8 cellular contexts compared by ENCODE assay signal in genomic region chr4:123856689-123857545, GRCh38.
DNase-seq lines count a peak whose midpoint lies in the region; ATAC-seq and TF ChIP-seq lines count a peak whose summit lies in the region.

No MANE protein-coding gene starts in this region.

- no peak overlapping the region for H2BK5ac ChIP-seq in mesenchymal stem cell (ENCODE audit: low read depth, low read length, poor library complexity, severe bottlenecking)

- H2BK15ac ChIP-seq in mesenchymal stem cell (ENCODE audit: low read depth, poor library complexity, severe bottlenecking): no peak overlapping the region

- peak overlapping the region; percentile 71 for H3K9ac ChIP-seq in mesenchymal stem cell (ENCODE audit: low read length)

- intact Hi-C loops in A673 (cut with micrococcal nuclease; ENCODE audit: unreplicated experiment): loop anchor here (5.0 kb wide), 1 partner anchor 120 kb away; no protein-coding TSS in a partner anchor

- peak overlapping the region in 1 of 2 experiments; percentile 28 for H2BK12ac ChIP-seq in mesenchymal stem cell (ENCODE audit: low read length in 2 of 2)

- no peaks in the 10 kb centered on the region for H3K36me3 ChIP-seq in A673 (ENCODE audit: insufficient read depth, low read length, poor library complexity, severe bottlenecking)
- no peaks in the 10 kb centered on the region for H3K36me3 ChIP-seq in mesenchymal stem cell (ENCODE audit: control insufficient read depth in 1 of 2, insufficient read depth in 2 of 2, low read depth in 1 of 2, low read length in 2 of 2)

- H3K27ac ChIP-seq in A673 (ENCODE audit: low read depth, low read length, poor library complexity, severe bottlenecking): no peak overlapping the region
- peak overlapping the region; percentile 68 for H3K27ac ChIP-seq in mesenchymal stem cell (ENCODE audit: low read length, poor library complexity, severe bottlenecking)

- no peak overlapping the region for H2AK5ac ChIP-seq in mesenchymal stem cell (ENCODE audit: low read length, severe bottlenecking)

- under 1% methylated on average over 9 of the region's 9 CpGs for WGBS in mesenchymal stem cell

- H3K14ac ChIP-seq in mesenchymal stem cell (ENCODE audit: low read length in 2 of 2): no peak overlapping the region

- H3K4me3 ChIP-seq in A673 (ENCODE audit: low read depth, low read length, poor library complexity, severe bottlenecking): no peak overlapping the region
- H3K4me3 ChIP-seq in mesenchymal stem cell (ENCODE audit: insufficient read depth in 1 of 2, low read depth in 1 of 2, low read length in 2 of 2): peak overlapping the region in 1 of 2 experiments; percentile 16

- CTCF ChIA-PET in A673 (lab: Charles Lee): no interaction called here

- H3K4me1 ChIP-seq in A673 (ENCODE audit: insufficient read depth, low read length, poor library complexity, severe bottlenecking): peaks cover 13% of the 10 kb centered on the region
- H3K4me1 ChIP-seq in mesenchymal stem cell (ENCODE audit: control insufficient read depth, insufficient read depth, low read depth, low read length): peaks cover 1% of the 10 kb centered on the region

- H4K91ac ChIP-seq in mesenchymal stem cell (ENCODE audit: low read length): no peak overlapping the region

- no peak overlapping the region for H2BK120ac ChIP-seq in mesenchymal stem cell (ENCODE audit: low read depth, low read length)

- TF ChIP-seq CTCF in A673 (conservative IDR thresholded peaks at IDR 0.05; ENCODE audit: low read depth, low read length): 0 out of 2 replicates have a peak, but pooled peaks have one; percentile 10

- BruUV-seq in A673 (replicated peaks; lab: Mats Ljungman, UMichigan): no TSS peak

- H3K9me3 ChIP-seq in A673 (ENCODE audit: low read depth, low read length, poor library complexity, severe bottlenecking) (no peaks in the 10 kb centered on the region), mesenchymal stem cell (ENCODE audit: control insufficient read depth, low read length) (no peaks in the 10 kb centered on the region)

- peak overlapping the region; percentile 51 for H2AFZ ChIP-seq in mesenchymal stem cell (ENCODE audit: low read depth, low read length)

- peak; percentile 91 for DNase-seq in A673 (ENCODE audit: low spot score)
- DNase-seq in NAMALWA (ENCODE audit: low spot score): peak; percentile 8
- peak; percentile 55 for DNase-seq in ecto neural progenitor cell (ENCODE audit: low spot score)
- DNase-seq in mesenchymal stem cell: peak; percentile 73
- no peak for DNase-seq in NCI-H774 (lab: John Stamatoyannopoulos, UW)
- no peak for DNase-seq in NCI-H2107 treated with DMSO at 0.1 percent for 48 hours (lab: John Stamatoyannopoulos, UW; ENCODE audit: unreplicated experiment)
- DNase-seq in DMS79 treated with DMSO at 0.1 percent for 48 hours (lab: John Stamatoyannopoulos, UW): no peak

- H3K4ac ChIP-seq in mesenchymal stem cell (ENCODE audit: low read depth in 1 of 2, low read length in 2 of 2): peak overlapping the region in 1 of 2 experiments; percentile 26

- no peak for ATAC-seq in GM19397 (IDR thresholded peaks at IDR 0.05; ENCODE audit: unreplicated experiment)

- no peak overlapping the region for H3K23ac ChIP-seq in mesenchymal stem cell (ENCODE audit: low read length in 2 of 2)

- H3K18ac ChIP-seq in mesenchymal stem cell (ENCODE audit: low read depth in 1 of 2, low read length in 2 of 2): peak overlapping the region; percentile 24 to 79

- H4K8ac ChIP-seq in mesenchymal stem cell (ENCODE audit: low read length): peak overlapping the region; percentile 69

- H3K4me2 ChIP-seq in mesenchymal stem cell (ENCODE audit: low read length, poor library complexity, severe bottlenecking): no peak overlapping the region

- H3K27me3 ChIP-seq in A673 (replicated peaks; ENCODE audit: insufficient read depth, low read depth, low read length, poor library complexity) (peaks cover 21% of the 10 kb centered on the region), mesenchymal stem cell (ENCODE audit: control insufficient read depth in 1 of 2, insufficient read depth in 1 of 2, low read length in 2 of 2) (no peaks in the 10 kb centered on the region)

- POLR2A ChIA-PET in A673 (lab: Charles Lee; ENCODE audit: low non-redundant PET): no interaction called here

- H3K79me1 ChIP-seq in mesenchymal stem cell (replicated peaks; ENCODE audit: low read length, poor library complexity, severe bottlenecking): no peaks in the 10 kb centered on the region

Comparison
In these comparisons a context has a peak if more than half of its experiments do, and no peak if none do; other contexts are left out.
1. DNase-seq: peak in A673 (single experiment), NAMALWA (single experiment), ecto neural progenitor cell (single experiment) and mesenchymal stem cell (single experiment); none in NCI-H774 (single experiment), NCI-H2107 treated with DMSO at 0.1 percent for 48 hours (single experiment) and DMS79 treated with DMSO at 0.1 percent for 48 hours (single experiment).